21 cellular contexts compared by ENCODE assay signal in genomic region chr11:118286545-118286944, GRCh38. TPM values are rescaled to one million over a fixed set of nuclear protein-coding genes. Genes with fewer than 3 reads are reported as not detected.
"Had no signal": no experiment of that assay in that cellular context is flagged by ENCODE, and none has a peak within 500 bp of the region (broad histone marks: within the 10 kb centered on the region; RNA-seq: fewer than 3 reads in every experiment).

No MANE protein-coding gene starts in this region.

- H3K27me3 Mint-ChIP-seq: activated CD4-positive, alpha-beta memory T cell treated with anti-CD3 and anti-CD28 coated beads for 36 hours; activated CD4-positive, alpha-beta T cell treated with anti-CD3 and anti-CD28 coated beads, Interleukin-2, amount 10 ng/mL, durations not matched to agents 7 days and 5 days; T-cell had no signal

- H3K4me3 ChIP-seq: cardiac muscle cell had no signal

- H3K27ac ChIP-seq: brain microvascular endothelial cell, cardiac muscle cell, VCaP had no signal

- H3K4me3 Mint-ChIP-seq: activated CD4-positive, alpha-beta memory T cell treated with anti-CD3 and anti-CD28 coated beads for 36 hours; activated CD4-positive, alpha-beta T cell treated with anti-CD3 and anti-CD28 coated beads, Interleukin-2, amount 10 ng/mL, durations not matched to agents 7 days and 5 days; T-cell had no signal

- H3K36me3 ChIP-seq: brain microvascular endothelial cell, cardiac muscle cell had no signal

- H3K27ac Mint-ChIP-seq: activated CD4-positive, alpha-beta memory T cell treated with anti-CD3 and anti-CD28 coated beads for 36 hours; activated CD4-positive, alpha-beta T cell treated with anti-CD3 and anti-CD28 coated beads, Interleukin-2, amount 10 ng/mL, durations not matched to agents 7 days and 5 days; activated T-helper 2 cell treated with anti-CD3 and anti-CD28 coated beads, Interferon-gamma antibody, Interleukin-2, Interleukin-4, amounts not matched to agents 10 μg/mL and 5 μg/mL and 100 μg/mL, durations not matched to agents 14 hours and 24 hours and 36 hours; T-cell had no signal

- DNase-seq: activated CD4-positive, alpha-beta memory T cell treated with anti-CD3 and anti-CD28 coated beads for 36 hours; activated CD4-positive, alpha-beta T cell treated with anti-CD3 and anti-CD28 coated beads, Interleukin-2, amount 10 ng/mL, durations not matched to agents 7 days and 5 days; activated CD4-positive, CD25-positive, alpha-beta regulatory T cell; activated gamma-delta T cell treated with Interleukin-2 at 50 U/mL for 16 hours; activated naive CD4-positive, alpha-beta T cell treated with anti-CD3 and anti-CD28 coated beads, Interleukin-2, amount 50 U/mL, for 16 hours; activated T-cell treated with anti-CD3 and anti-CD28 coated beads, Interleukin-2, amount 50 U/mL, for 48 hours; brain microvascular endothelial cell; Karpas-422; NCI-H1105 treated with DMSO at 0.1 percent for 48 hours; NCI-H1436 treated with DMSO at 0.1 percent for 48 hours; NCI-H187; NCI-H2081; NCI-H446; NCI-H524; SIG-M5; T-cell; T-helper 2 cell; T1000 had no signal

- H3K27me3 ChIP-seq: brain microvascular endothelial cell had no signal

- H3K36me3 Mint-ChIP-seq: activated CD4-positive, alpha-beta memory T cell treated with anti-CD3 and anti-CD28 coated beads for 36 hours; T-cell had no signal

RNA-seq across cellular contexts. Expression of gene CD3E, which starts 18.0 kb away (rescaled TPM):
- total RNA-seq: cardiac muscle cell had no signal
- polyA plus RNA-seq: cardiac muscle cell had no signal

RNA-seq across cellular contexts. Expression of gene MPZL2, which starts 22.4 kb away (rescaled TPM):
- total RNA-seq: cardiac muscle cell had no signal

RNA-seq across cellular contexts. Expression of gene CD3D, which starts 56.0 kb away (rescaled TPM):
- total RNA-seq: cardiac muscle cell had no signal
- polyA plus RNA-seq: cardiac muscle cell had no signal

RNA-seq across cellular contexts. Expression of gene CD3G, which starts 57.6 kb away (rescaled TPM):
- total RNA-seq: cardiac muscle cell had no signal
- polyA plus RNA-seq: cardiac muscle cell had no signal
